20 cellular contexts compared by ENCODE assay signal in the genomic region with DNA sequence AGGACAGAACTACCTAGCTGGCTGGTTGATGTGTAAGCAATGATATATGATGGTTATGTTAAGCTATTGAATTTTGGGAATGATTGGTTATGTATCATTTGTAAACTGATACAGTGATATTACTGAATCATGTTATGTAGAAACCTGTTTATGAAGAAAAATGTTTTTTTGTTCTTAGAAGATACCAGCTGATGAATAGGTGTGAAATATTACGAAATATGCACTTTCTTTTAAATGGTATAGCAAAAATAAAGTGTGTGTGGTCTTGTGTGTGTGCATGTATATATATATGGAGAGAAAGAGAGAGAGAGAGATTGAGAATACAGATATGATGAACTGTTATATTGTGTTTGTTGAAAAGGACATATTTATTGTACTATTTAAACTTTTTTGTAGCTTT.
A peak's percentile ranks its signal among the peaks of the same experiment; 100 is the strongest.
DNase-seq lines count a peak whose midpoint lies in the region; ATAC-seq, FAIRE-seq and TF ChIP-seq lines count a peak whose summit lies in the region.
"Had no signal": no experiment of that assay in that cellular context is flagged by ENCODE, and none has a peak within 500 bp of the region (broad histone marks: within the 10 kb centered on the region; RNA-seq: fewer than 3 reads in every experiment).

No MANE protein-coding gene starts in this region.

- no peak for TF ChIP-seq CTCF in HepG2 (CRISPR knock-in tag; IDR thresholded peaks at IDR 0.05)
- no peak for TF ChIP-seq CTCF in right lobe of liver (IDR thresholded peaks at IDR 0.05)
- TF ChIP-seq CTCF in IMR-90 (conservative IDR thresholded peaks at IDR 0.05; ENCODE audit: low read depth, low read length): no peak

- no peak overlapping the region for H2BK20ac ChIP-seq in IMR-90 (ENCODE audit: low read depth, low read length)

- no peak for FAIRE-seq in HepG2 (lab: Jason Lieb, UNC)
- FAIRE-seq: A204.1, D721Med, G401.6, GM12891 had no signal

- H3K79me1 ChIP-seq in IMR-90 (ENCODE audit: low read depth in 1 of 2, low read length in 2 of 2): peaks cover 0 to 6% of the 10 kb centered on the region in 2 experiments; a peak in 1 of 4 replicates

- no peak for TF ChIP-seq EP300 in HepG2 (IDR thresholded peaks at IDR 0.05; ENCODE audit: low read depth in 2 of 2, low read length in 2 of 2)
- TF ChIP-seq EP300 in HepG2 (CRISPR knock-in tag; IDR thresholded peaks at IDR 0.05; ENCODE audit: borderline replicate concordance): no peak

- POLR2A ChIA-PET in HepG2 (lab: Yijun Ruan, JAX): no interaction called here
- POLR2A ChIA-PET in IMR-90 (lab: Charles Lee; ENCODE audit: unreplicated experiment): no interaction called here

- H2AFZ ChIP-seq in HepG2 (ENCODE audit: low read length) (no peak overlapping the region), IMR-90 (replicated peaks; ENCODE audit: low read length, poor library complexity) (no peak overlapping the region)

- H3K4me3 ChIP-seq in HepG2 (replicated peaks in 1 of 3; ENCODE audit: insufficient read depth in 1 of 3, low read depth in 2 of 3, low read length in 3 of 3) (no peak overlapping the region), right lobe of liver (no peak overlapping the region), IMR-90 (ENCODE audit: insufficient read depth, low read depth, low read length) (no peak overlapping the region)
- H3K4me3 ChIP-seq: BLaER1 treated with 17β-estradiol and CSF1 and Interleukin-3, amounts not matched to agents 10 nM and 100 nM had no signal

- TF ChIP-seq RAD21 in HepG2 (CRISPR knock-in tag; IDR thresholded peaks at IDR 0.05) (no peak), IMR-90 (IDR thresholded peaks at IDR 0.05; ENCODE audit: low read length) (no peak)

- H3K27ac ChIP-seq in HepG2 (ENCODE audit: extremely low read length, insufficient read depth, low read length) (no peak overlapping the region), right lobe of liver (no peak overlapping the region), IMR-90 (ENCODE audit: insufficient read depth, low read length) (no peak overlapping the region)
- H3K27ac ChIP-seq: BLaER1 treated with 17β-estradiol and CSF1 and Interleukin-3, amounts not matched to agents 10 nM and 100 nM; C4-2B had no signal

- no peaks in the 10 kb centered on the region for H3K79me2 ChIP-seq in HepG2 (ENCODE audit: insufficient read depth, low read length)

- in situ Hi-C loops in HepG2 (cut with HindIII; ENCODE audit: extremely low pct_ligation_motif_present, low pct_unique_long_range_greater_than_20kb) (no loop called here), IMR-90 (cut with MboI; ENCODE audit: low sequenced_read_pairs) (no loop called here)

- H3K27me3 ChIP-seq in HepG2 (ENCODE audit: control insufficient read depth in 1 of 2, insufficient read depth in 2 of 2, low read length in 2 of 2) (no peaks in the 10 kb centered on the region), right lobe of liver (no peaks in the 10 kb centered on the region), IMR-90 (ENCODE audit: control insufficient read depth, insufficient read depth, low read length) (no peaks in the 10 kb centered on the region)
- H3K27me3 ChIP-seq: BLaER1 treated with 17β-estradiol and CSF1 and Interleukin-3, amounts not matched to agents 10 nM and 100 nM had no signal

- no peak overlapping the region for H2BK120ac ChIP-seq in IMR-90 (ENCODE audit: low read depth, low read length)

- no peak overlapping the region for H3K4ac ChIP-seq in IMR-90 (ENCODE audit: low read depth, low read length)

- H3K9ac ChIP-seq in HepG2 (ENCODE audit: insufficient read depth, low read depth, low read length): no peak overlapping the region
- H3K9ac ChIP-seq in IMR-90 (ENCODE audit: low read depth, low read length): no peak overlapping the region
- H3K9ac ChIP-seq: BLaER1 treated with 17β-estradiol and CSF1 and Interleukin-3, amounts not matched to agents 10 nM and 100 nM had no signal

- no peak overlapping the region for H3K18ac ChIP-seq in IMR-90 (ENCODE audit: low read depth, low read length)

- no peak overlapping the region for H2BK5ac ChIP-seq in IMR-90 (ENCODE audit: low read depth, low read length, poor library complexity, severe bottlenecking)

- H4K91ac ChIP-seq in IMR-90 (ENCODE audit: insufficient read depth, low read depth, low read length): no peak overlapping the region

- TF ChIP-seq POLR2A in HepG2 (IDR thresholded peaks at IDR 0.05; ENCODE audit: insufficient read depth in 1 of 2, low read depth in 2 of 2, low read length in 2 of 2) (no peak), right lobe of liver (IDR thresholded peaks at IDR 0.05) (no peak), IMR-90 (IDR thresholded peaks at IDR 0.05; ENCODE audit: low read depth, low read length) (no peak)

- no peak overlapping the region for H3K23ac ChIP-seq in IMR-90 (ENCODE audit: low read depth, low read length)

- H3K4me1 ChIP-seq in HepG2 (ENCODE audit: insufficient read depth, low read length): no peaks in the 10 kb centered on the region
- no peaks in the 10 kb centered on the region for H3K4me1 ChIP-seq in right lobe of liver
- no peaks in the 10 kb centered on the region; the same call in 1 of the 2 replicates for H3K4me1 ChIP-seq in IMR-90 (ENCODE audit: control insufficient read depth, insufficient read depth, low read length)
- H3K4me1 ChIP-seq: BLaER1 treated with 17β-estradiol and CSF1 and Interleukin-3, amounts not matched to agents 10 nM and 100 nM; Caco-2 had no signal

- WGBS in HepG2 (ENCODE audit: low lambda C conversion rate): 100% methylated on average over 1 of the region's 1 CpG
- WGBS in right lobe of liver (ENCODE audit: insufficient coverage, low coverage, low lambda C conversion rate, missing lambda C conversion rate): 92% methylated on average over 1 of the region's 1 CpG
- WGBS in IMR-90 (ENCODE audit: extremely low coverage in 2 of 2, insufficient read length in 1 of 2), 2 experiments: no CpG with 5 or more reads among the region's 1 CpG

- CTCF ChIA-PET in HepG2 (lab: Yijun Ruan, JAX; ENCODE audit: low intra/inter-chr PET ratio, low total read pairs) (no interaction called here), IMR-90 (lab: Yijun Ruan, JAX) (interaction anchor here (1.6 kb wide), 1 partner anchor 12 kb away, joined by 3 read pairs; no protein-coding TSS in a partner anchor)

- no peak overlapping the region for H2BK15ac ChIP-seq in IMR-90 (ENCODE audit: low read depth, low read length)

- no peaks in the 10 kb centered on the region for H4K20me1 ChIP-seq in HepG2 (ENCODE audit: insufficient read depth, low read length)
- no peaks in the 10 kb centered on the region for H4K20me1 ChIP-seq in IMR-90 (ENCODE audit: insufficient read depth, low read length)
- H4K20me1 ChIP-seq: BLaER1 treated with 17β-estradiol and CSF1 and Interleukin-3, amounts not matched to agents 10 nM and 100 nM had no signal

- intact Hi-C loops in HepG2 (cut with micrococcal nuclease; ENCODE audit: unreplicated experiment) (no loop called here), right lobe of liver (cut with DNase I) (no loop called here), IMR-90 (cut with micrococcal nuclease) (no loop called here)

- no peak overlapping the region for H4K8ac ChIP-seq in IMR-90 (ENCODE audit: low read depth in 2 of 2, low read length in 2 of 2)

- BruUV-seq in HepG2 (replicated peaks; lab: Mats Ljungman, UMichigan) (no TSS peak), IMR-90 (replicated peaks; lab: Mats Ljungman, UMichigan) (no TSS peak)

- no peak for DNase-seq in HepG2 (ENCODE audit: low spot score)
- DNase-seq in right lobe of liver: no peak
- DNase-seq in IMR-90: no peak
- no peak for DNase-seq in AG08395 (ENCODE audit: low spot score)
- DNase-seq: 8988T; ACHN; AML-193; Caco-2; Calu3; CD4-positive, alpha-beta T cell; CD8-positive, alpha-beta T cell; DMS79 treated with DMSO at 0.1 percent for 48 hours; GF-D8 had no signal

- no peak overlapping the region for H3K14ac ChIP-seq in IMR-90 (replicated peaks; ENCODE audit: low read depth, low read length)

- no peaks in the 10 kb centered on the region for H3K36me3 ChIP-seq in HepG2 (replicated peaks in 1 of 2; ENCODE audit: control insufficient read depth in 1 of 2, insufficient read depth in 2 of 2, low read length in 2 of 2)
- no peaks in the 10 kb centered on the region for H3K36me3 ChIP-seq in right lobe of liver
- H3K36me3 ChIP-seq in IMR-90 (ENCODE audit: control insufficient read depth, insufficient read depth, low read length): no peaks in the 10 kb centered on the region

- no peak overlapping the region for H4K5ac ChIP-seq in IMR-90 (ENCODE audit: low read depth, low read length)

- H3K9me1 ChIP-seq in IMR-90 (ENCODE audit: insufficient read depth, low read length): no peaks in the 10 kb centered on the region

- ATAC-seq in HepG2 (no peak), right lobe of liver (no peak), IMR-90 (ENCODE audit: low read depth) (no peak), GM19023 (IDR thresholded peaks at IDR 0.05; ENCODE audit: unreplicated experiment) (no peak)
- ATAC-seq: CD8-positive, alpha-beta T cell had no signal

- H2AK5ac ChIP-seq in IMR-90 (ENCODE audit: low read depth, low read length): no peak overlapping the region

- H3K4me2 ChIP-seq in HepG2 (ENCODE audit: low read depth, low read length): no peak overlapping the region
- H3K4me2 ChIP-seq in IMR-90 (ENCODE audit: low read depth, low read length): no peak overlapping the region
- H3K4me2 ChIP-seq: BLaER1 treated with 17β-estradiol and CSF1 and Interleukin-3, amounts not matched to agents 10 nM and 100 nM had no signal

- no peak overlapping the region for H2AK9ac ChIP-seq in IMR-90 (replicated peaks; ENCODE audit: low read depth, low read length, poor library complexity)

- dilution Hi-C loops in IMR-90 (cut with HindIII; ENCODE audit: low sequenced_read_pairs, unreplicated experiment): no loop called here

- no peak overlapping the region for H3K56ac ChIP-seq in IMR-90 (ENCODE audit: extremely low read depth, insufficient read depth, low read length)

- no peaks in the 10 kb centered on the region for H3K9me3 ChIP-seq in HepG2 (ENCODE audit: low read length)
- no peaks in the 10 kb centered on the region for H3K9me3 ChIP-seq in right lobe of liver
- H3K9me3 ChIP-seq in IMR-90 (ENCODE audit: control insufficient read depth, insufficient read depth, low read length): no peaks in the 10 kb centered on the region
- H3K9me3 ChIP-seq: BLaER1 treated with 17β-estradiol and CSF1 and Interleukin-3, amounts not matched to agents 10 nM and 100 nM had no signal

TF ChIP-seq in HepG2, 621 proteins besides CTCF, POLR2A, EP300 and RAD21:
- TF ChIP-seq CEBPB (IDR thresholded peaks at IDR 0.05; ENCODE audit: borderline replicate concordance, low read depth, low read length): peak; percentile 35; the same call in 1 of the 2 replicates
- TF ChIP-seq ZNF335 (CRISPR knock-in tag; IDR thresholded peaks at IDR 0.05): no peak

TF ChIP-seq in IMR-90, 13 proteins besides CTCF, POLR2A, EP300 and RAD21 (continues in another document):
- TF ChIP-seq, protein P1, sequence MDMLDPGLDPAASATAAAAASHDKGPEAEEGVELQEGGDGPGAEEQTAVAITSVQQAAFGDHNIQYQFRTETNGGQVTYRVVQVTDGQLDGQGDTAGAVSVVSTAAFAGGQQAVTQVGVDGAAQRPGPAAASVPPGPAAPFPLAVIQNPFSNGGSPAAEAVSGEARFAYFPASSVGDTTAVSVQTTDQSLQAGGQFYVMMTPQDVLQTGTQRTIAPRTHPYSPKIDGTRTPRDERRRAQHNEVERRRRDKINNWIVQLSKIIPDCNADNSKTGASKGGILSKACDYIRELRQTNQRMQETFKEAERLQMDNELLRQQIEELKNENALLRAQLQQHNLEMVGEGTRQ (IDR thresholded peaks at IDR 0.05; ENCODE audit: low read depth, low read length): no peak
- no peak for TF ChIP-seq MAZ (IDR thresholded peaks at IDR 0.05; ENCODE audit: borderline replicate concordance, low read depth, low read length)
